ENCODE assay signal across 21 cellular contexts in the genomic region with DNA sequence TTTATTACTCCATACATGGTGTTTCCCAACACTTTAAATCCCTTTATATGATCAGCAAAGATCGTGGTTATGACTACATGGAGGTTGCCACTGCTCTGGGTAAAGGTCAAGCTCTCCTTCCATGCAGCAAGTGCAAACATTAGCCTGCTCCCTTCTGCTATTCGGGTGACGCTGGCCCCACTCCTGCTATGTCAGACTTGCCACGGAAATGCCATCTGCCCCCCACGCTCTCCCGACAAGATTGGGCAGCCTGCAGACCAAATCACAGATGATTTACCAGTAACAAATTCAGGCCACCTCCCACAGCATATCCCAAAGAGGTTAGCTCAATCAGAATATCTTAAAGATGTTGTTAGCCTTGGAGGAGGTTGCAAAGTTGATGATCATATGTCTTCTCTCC.
DNase-seq lines count a peak whose midpoint lies in the region; ATAC-seq, FAIRE-seq and TF ChIP-seq lines count a peak whose summit lies in the region.
"Had no signal": no experiment of that assay in that cellular context is flagged by ENCODE, and none has a peak within 500 bp of the region (broad histone marks: within the 10 kb centered on the region; RNA-seq: fewer than 3 reads in every experiment).

No MANE protein-coding gene starts in this region.

- TF ChIP-seq CTCF in liver (IDR thresholded peaks at IDR 0.05; ENCODE audit: low read depth, low read length, missing input control) (no peak), HepG2 (CRISPR knock-in tag; IDR thresholded peaks at IDR 0.05) (no peak), lung (IDR thresholded peaks at IDR 0.05; ENCODE audit: control extremely low read depth, extremely low read depth) (no peak), upper lobe of right lung (IDR thresholded peaks at IDR 0.05) (no peak)

- H3K4me3 ChIP-seq in liver (ENCODE audit: low read depth in 1 of 3, low read length in 3 of 3) (no peak overlapping the region), HepG2 (replicated peaks in 1 of 3; ENCODE audit: insufficient read depth in 1 of 3, low read depth in 2 of 3, low read length in 3 of 3) (no peak overlapping the region), lung (no peak overlapping the region), upper lobe of right lung (no peak overlapping the region)
- H3K4me3 ChIP-seq: A549; BLaER1 treated with 17β-estradiol and CSF1 and Interleukin-3, amounts not matched to agents 10 nM and 100 nM had no signal

- TF ChIP-seq POLR2A in HepG2 (IDR thresholded peaks at IDR 0.05; ENCODE audit: insufficient read depth in 1 of 2, low read depth in 2 of 2, low read length in 2 of 2), result no peak

- DNase-seq in HepG2 (ENCODE audit: low spot score) (no peak), lung (ENCODE audit: low spot score) (peak; percentile 24), upper lobe of right lung (peak; percentile 29), iPS-NIHi11 (ENCODE audit: low spot score) (no peak), amniotic stem cell (lab: John Stamatoyannopoulos, UW) (no peak)
- DNase-seq: AML-193; Caco-2; Calu3; CD4-positive, alpha-beta T cell; CD8-positive, alpha-beta T cell; DMS79 treated with DMSO at 0.1 percent for 48 hours; GF-D8 had no signal

- H4K20me1 ChIP-seq in HepG2 (ENCODE audit: insufficient read depth, low read length), result no peaks in the 10 kb centered on the region
- H4K20me1 ChIP-seq: BLaER1 treated with 17β-estradiol and CSF1 and Interleukin-3, amounts not matched to agents 10 nM and 100 nM had no signal

- TF ChIP-seq EP300 in HepG2 (IDR thresholded peaks at IDR 0.05; ENCODE audit: low read depth in 2 of 2, low read length in 2 of 2), result no peak
- no peak for TF ChIP-seq EP300 in HepG2 (CRISPR knock-in tag; IDR thresholded peaks at IDR 0.05; ENCODE audit: borderline replicate concordance)

- H3K27me3 ChIP-seq in liver (ENCODE audit: control insufficient read depth in 4 of 4, insufficient read depth in 4 of 4, low read length in 3 of 4), result no peaks in the 10 kb centered on the region
- peaks cover 0 to 16% of the 10 kb centered on the region in 2 experiments; a peak in 1 of 5 replicates for H3K27me3 ChIP-seq in HepG2 (ENCODE audit: control insufficient read depth in 1 of 2, insufficient read depth in 2 of 2, low read length in 2 of 2)
- H3K27me3 ChIP-seq in lung (ENCODE audit: control insufficient read depth, insufficient read depth), result no peaks in the 10 kb centered on the region
- peaks cover 14% of the 10 kb centered on the region for H3K27me3 ChIP-seq in upper lobe of right lung
- H3K27me3 ChIP-seq: BLaER1 treated with 17β-estradiol and CSF1 and Interleukin-3, amounts not matched to agents 10 nM and 100 nM had no signal

- H2AFZ ChIP-seq in HepG2 (ENCODE audit: low read length), result no peak overlapping the region

- H3K4me1 ChIP-seq in liver (ENCODE audit: control insufficient read depth in 4 of 4, insufficient read depth in 4 of 4, low read length in 3 of 4) (peaks cover 4 to 6% (median 5%) of the 10 kb centered on the region in 4 donors), HepG2 (ENCODE audit: insufficient read depth, low read length) (no peaks in the 10 kb centered on the region), lung (ENCODE audit: control insufficient read depth in 2 of 2, insufficient read depth in 2 of 2, low read length in 2 of 2) (peaks cover 0 to 2% of the 10 kb centered on the region in 2 donors), upper lobe of right lung (no peaks in the 10 kb centered on the region)
- H3K4me1 ChIP-seq: A549, Caco-2 had no signal

- FAIRE-seq in HepG2 (lab: Jason Lieb, UNC), result no peak
- FAIRE-seq: A549, D721Med, G401.6, GM12891, GM19239 had no signal

- CTCF ChIA-PET in HepG2 (lab: Yijun Ruan, JAX; ENCODE audit: low intra/inter-chr PET ratio, low total read pairs), result no interaction called here

- ATAC-seq in HepG2 (no peak; the same call in 2 of the 3 replicates), lung (ENCODE audit: insufficient read depth, low FRiP score) (no peak), upper lobe of right lung (no peak)
- ATAC-seq: A549; CD8-positive, alpha-beta T cell had no signal

- no peak overlapping the region for H3K4me2 ChIP-seq in HepG2 (ENCODE audit: low read depth, low read length)
- H3K4me2 ChIP-seq: A549; BLaER1 treated with 17β-estradiol and CSF1 and Interleukin-3, amounts not matched to agents 10 nM and 100 nM had no signal

- H3K79me2 ChIP-seq in HepG2 (ENCODE audit: insufficient read depth, low read length), result no peaks in the 10 kb centered on the region

- no peaks in the 10 kb centered on the region for H3K36me3 ChIP-seq in liver (ENCODE audit: control insufficient read depth in 4 of 4, insufficient read depth in 3 of 4, low read depth in 1 of 4, low read length in 3 of 4)
- no peaks in the 10 kb centered on the region for H3K36me3 ChIP-seq in HepG2 (replicated peaks in 1 of 2; ENCODE audit: control insufficient read depth in 1 of 2, insufficient read depth in 2 of 2, low read length in 2 of 2)
- H3K36me3 ChIP-seq in lung (ENCODE audit: control insufficient read depth in 2 of 2, insufficient read depth in 2 of 2, low read length in 2 of 2), result no peaks in the 10 kb centered on the region
- no peaks in the 10 kb centered on the region for H3K36me3 ChIP-seq in upper lobe of right lung
- H3K36me3 ChIP-seq: BLaER1 treated with 17β-estradiol and CSF1 and Interleukin-3, amounts not matched to agents 10 nM and 100 nM had no signal

- 58% methylated on average over 6 of the region's 6 CpGs for WGBS in liver
- 2% methylated on average over 6 of the region's 6 CpGs for WGBS in HepG2 (ENCODE audit: low lambda C conversion rate)
- WGBS in lung, 2 donors, result 78 to 83% methylated on average over 6 of the region's 6 CpGs

- POLR2A ChIA-PET in HepG2 (lab: Yijun Ruan, JAX), result no interaction called here

- H3K9ac ChIP-seq in liver (ENCODE audit: low read depth in 1 of 2, low read length in 2 of 2), result no peak overlapping the region
- H3K9ac ChIP-seq in HepG2 (ENCODE audit: insufficient read depth, low read depth, low read length), result no peak overlapping the region
- H3K9ac ChIP-seq: BLaER1 treated with 17β-estradiol and CSF1 and Interleukin-3, amounts not matched to agents 10 nM and 100 nM had no signal

- BruUV-seq in HepG2 (replicated peaks; lab: Mats Ljungman, UMichigan), result no TSS peak

- H3K9me3 ChIP-seq in liver (ENCODE audit: control insufficient read depth in 4 of 4, low read length in 3 of 4) (no peaks in the 10 kb centered on the region), HepG2 (ENCODE audit: low read length) (no peaks in the 10 kb centered on the region), lung (ENCODE audit: control insufficient read depth in 2 of 2, insufficient read depth in 1 of 2, low read length in 1 of 2) (no peaks in the 10 kb centered on the region), upper lobe of right lung (no peaks in the 10 kb centered on the region)
- H3K9me3 ChIP-seq: A549; BLaER1 treated with 17β-estradiol and CSF1 and Interleukin-3, amounts not matched to agents 10 nM and 100 nM; Caco-2 had no signal

- H3K27ac ChIP-seq in liver (ENCODE audit: low read depth in 1 of 2, low read length in 2 of 2) (no peak overlapping the region), HepG2 (ENCODE audit: extremely low read length, insufficient read depth, low read length) (no peak overlapping the region), lung (ENCODE audit: low read depth in 1 of 2, low read length in 1 of 2) (no peak overlapping the region), upper lobe of right lung (no peak overlapping the region)
- H3K27ac ChIP-seq: 22Rv1; A549; BLaER1 treated with 17β-estradiol and CSF1 and Interleukin-3, amounts not matched to agents 10 nM and 100 nM; C4-2B had no signal

- in situ Hi-C loops in HepG2 (cut with HindIII; ENCODE audit: extremely low pct_ligation_motif_present, low pct_unique_long_range_greater_than_20kb), result no loop called here

- no peak for TF ChIP-seq RAD21 in liver (IDR thresholded peaks at IDR 0.05)
- TF ChIP-seq RAD21 in HepG2 (CRISPR knock-in tag; IDR thresholded peaks at IDR 0.05), result no peak

- intact Hi-C loops in HepG2 (cut with micrococcal nuclease; ENCODE audit: unreplicated experiment), result no loop called here
- intact Hi-C loops in upper lobe of right lung (cut with DNase I), result no loop called here

TF ChIP-seq in liver, 16 proteins besides CTCF, POLR2A, EP300 and RAD21 (continues in another document):
- TF ChIP-seq TAF1 (conservative IDR thresholded peaks at IDR 0.05) (no peak), SP1 (IDR thresholded peaks at IDR 0.05) (peak; percentile 48), HNF4A (conservative IDR thresholded peaks at IDR 0.05) (peak in 1 of 2 donors; percentile 39)
- TF ChIP-seq, protein P1, sequence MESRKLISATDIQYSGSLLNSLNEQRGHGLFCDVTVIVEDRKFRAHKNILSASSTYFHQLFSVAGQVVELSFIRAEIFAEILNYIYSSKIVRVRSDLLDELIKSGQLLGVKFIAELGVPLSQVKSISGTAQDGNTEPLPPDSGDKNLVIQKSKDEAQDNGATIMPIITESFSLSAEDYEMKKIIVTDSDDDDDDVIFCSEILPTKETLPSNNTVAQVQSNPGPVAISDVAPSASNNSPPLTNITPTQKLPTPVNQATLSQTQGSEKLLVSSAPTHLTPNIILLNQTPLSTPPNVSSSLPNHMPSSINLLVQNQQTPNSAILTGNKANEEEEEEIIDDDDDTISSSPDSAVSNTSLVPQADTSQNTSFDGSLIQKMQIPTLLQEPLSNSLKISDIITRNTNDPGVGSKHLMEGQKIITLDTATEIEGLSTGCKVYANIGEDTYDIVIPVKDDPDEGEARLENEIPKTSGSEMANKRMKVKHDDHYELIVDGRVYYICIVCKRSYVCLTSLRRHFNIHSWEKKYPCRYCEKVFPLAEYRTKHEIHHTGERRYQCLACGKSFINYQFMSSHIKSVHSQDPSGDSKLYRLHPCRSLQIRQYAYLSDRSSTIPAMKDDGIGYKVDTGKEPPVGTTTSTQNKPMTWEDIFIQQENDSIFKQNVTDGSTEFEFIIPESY (IDR thresholded peaks at IDR 0.05), result no peak

TF ChIP-seq in HepG2, 621 proteins besides CTCF, POLR2A, EP300 and RAD21 (continues in another document):
- TF ChIP-seq MYNN (CRISPR knock-in tag; IDR thresholded peaks at IDR 0.05; ENCODE audit: low read depth) (no peak), ZNF775 (CRISPR knock-in tag; IDR thresholded peaks at IDR 0.05; ENCODE audit: borderline replicate concordance) (no peak), CHD2 (IDR thresholded peaks at IDR 0.05; ENCODE audit: low read depth, low read length) (no peak), ZNF24 (IDR thresholded peaks at IDR 0.05) (no peak), ZNF180 (CRISPR knock-in tag; IDR thresholded peaks at IDR 0.05; ENCODE audit: borderline replicate concordance, low read depth) (no peak), ZNF761 (CRISPR knock-in tag; conservative IDR thresholded peaks at IDR 0.05) (no peak)
- TF ChIP-seq, protein P2, sequence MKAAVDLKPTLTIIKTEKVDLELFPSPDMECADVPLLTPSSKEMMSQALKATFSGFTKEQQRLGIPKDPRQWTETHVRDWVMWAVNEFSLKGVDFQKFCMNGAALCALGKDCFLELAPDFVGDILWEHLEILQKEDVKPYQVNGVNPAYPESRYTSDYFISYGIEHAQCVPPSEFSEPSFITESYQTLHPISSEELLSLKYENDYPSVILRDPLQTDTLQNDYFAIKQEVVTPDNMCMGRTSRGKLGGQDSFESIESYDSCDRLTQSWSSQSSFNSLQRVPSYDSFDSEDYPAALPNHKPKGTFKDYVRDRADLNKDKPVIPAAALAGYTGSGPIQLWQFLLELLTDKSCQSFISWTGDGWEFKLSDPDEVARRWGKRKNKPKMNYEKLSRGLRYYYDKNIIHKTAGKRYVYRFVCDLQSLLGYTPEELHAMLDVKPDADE (CRISPR knock-in tag; IDR thresholded peaks at IDR 0.05), result no peak

Comparison
In these comparisons a context has a peak if more than half of its experiments do, and no peak if none do; other contexts are left out.
1. DNase-seq: peak in lung (single experiment) and upper lobe of right lung (single experiment); none in HepG2 (single experiment), iPS-NIHi11 (single experiment) and amniotic stem cell (single experiment).